In the genomic region with DNA sequence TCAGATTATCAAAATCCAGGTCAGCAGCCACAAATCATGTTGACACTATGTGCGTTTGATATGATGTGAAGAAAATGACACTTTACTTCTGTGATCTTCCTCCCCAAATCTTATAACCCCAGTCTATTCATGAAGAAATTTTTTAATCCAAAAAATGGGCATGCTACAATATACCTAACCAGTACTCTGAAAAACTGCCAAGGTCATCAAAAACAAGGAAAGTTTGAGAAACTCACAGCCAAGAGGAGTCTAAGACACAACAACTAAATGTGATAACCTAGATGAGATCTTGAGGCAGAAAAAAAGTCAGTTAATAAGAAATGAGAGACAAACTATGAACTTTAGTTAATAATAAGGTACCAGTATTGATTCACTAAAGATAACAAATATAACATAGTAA, we compare ENCODE assay signal across 26 cellular contexts.
"Had no signal": no experiment of that assay in that cellular context is flagged by ENCODE, and none has a peak within 500 bp of the region (broad histone marks: within the 10 kb centered on the region; RNA-seq: fewer than 3 reads in every experiment).

No MANE protein-coding gene starts in this region.

- H3K27ac ChIP-seq: colonic mucosa, epithelial cell of prostate, esophagus squamous epithelium, gastrocnemius medialis, heart right ventricle, left lung, lower lobe of right lung had no signal

- H3K4me3 ChIP-seq: colonic mucosa, esophagus squamous epithelium, gastrocnemius medialis, heart right ventricle, left lung, lower lobe of right lung, mucosa of descending colon had no signal

- H3K36me3 ChIP-seq: colonic mucosa, esophagus squamous epithelium, gastrocnemius medialis, heart right ventricle, left lung, lower lobe of right lung had no signal

- H3K27me3 ChIP-seq: colonic mucosa, esophagus squamous epithelium, gastrocnemius medialis, heart right ventricle, left lung had no signal

- ATAC-seq: effector memory CD8-positive, alpha-beta T cell; esophagus mucosa; gastrocnemius medialis; heart right ventricle; left cardiac atrium; left lung; left ventricle myocardium superior; lower lobe of right lung; mucosa of descending colon had no signal

- H3K4me1 ChIP-seq: colonic mucosa, esophagus squamous epithelium, gastrocnemius medialis, heart right ventricle, left lung, lower lobe of right lung had no signal

- FAIRE-seq: endometrium, islet of Langerhans, keratinocyte had no signal

- H3K9me3 ChIP-seq: colonic mucosa, esophagus squamous epithelium, gastrocnemius medialis, heart right ventricle, left lung, lower lobe of right lung, mucosa of descending colon had no signal

- DNase-seq: colonic mucosa; cortex of kidney; effector CD8-positive, alpha-beta T cell; effector memory CD8-positive, alpha-beta T cell; endodermal cell; erythroblast; esophagus squamous epithelium; foreskin fibroblast; foreskin melanocyte; gastrocnemius medialis; glutamatergic neuron; head of caudate nucleus; heart right ventricle; hippocampal formation; left cardiac atrium; left lung; left ventricle myocardium superior; lower lobe of right lung; mesenchymal stem cell; mucosa of descending colon; naive B cell had no signal
